Comparison of ENCODE assay signal across 2 cellular contexts in the genomic region with DNA sequence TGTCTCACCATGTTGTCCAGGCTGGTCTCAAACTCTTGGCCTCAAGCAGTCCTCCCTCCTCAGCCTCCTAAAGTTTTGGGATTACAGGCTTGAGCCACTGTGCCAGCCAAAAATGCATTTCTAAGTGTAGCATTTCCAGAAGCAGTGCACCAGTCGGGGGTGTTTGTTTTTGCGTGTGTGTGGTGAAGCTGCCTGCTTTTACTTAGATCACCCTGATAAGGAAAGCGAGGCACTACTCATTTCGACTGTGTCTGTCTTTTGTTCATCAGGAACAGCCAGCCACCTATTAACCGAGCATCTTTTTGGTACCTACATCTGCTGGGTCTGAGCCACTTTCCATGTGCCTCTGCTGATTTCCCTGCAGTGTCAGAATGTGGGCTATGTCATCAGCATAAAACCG.
TF ChIP-seq lines count a peak whose summit lies in the region.

No MANE protein-coding gene starts in this region.

TF ChIP-seq in SK-N-SH treated with all-trans-retinoic acid at 6 μM for 48 hours, 23 proteins besides CTCF, POLR2A, EP300 and RAD21:
- TF ChIP-seq, protein P1, sequence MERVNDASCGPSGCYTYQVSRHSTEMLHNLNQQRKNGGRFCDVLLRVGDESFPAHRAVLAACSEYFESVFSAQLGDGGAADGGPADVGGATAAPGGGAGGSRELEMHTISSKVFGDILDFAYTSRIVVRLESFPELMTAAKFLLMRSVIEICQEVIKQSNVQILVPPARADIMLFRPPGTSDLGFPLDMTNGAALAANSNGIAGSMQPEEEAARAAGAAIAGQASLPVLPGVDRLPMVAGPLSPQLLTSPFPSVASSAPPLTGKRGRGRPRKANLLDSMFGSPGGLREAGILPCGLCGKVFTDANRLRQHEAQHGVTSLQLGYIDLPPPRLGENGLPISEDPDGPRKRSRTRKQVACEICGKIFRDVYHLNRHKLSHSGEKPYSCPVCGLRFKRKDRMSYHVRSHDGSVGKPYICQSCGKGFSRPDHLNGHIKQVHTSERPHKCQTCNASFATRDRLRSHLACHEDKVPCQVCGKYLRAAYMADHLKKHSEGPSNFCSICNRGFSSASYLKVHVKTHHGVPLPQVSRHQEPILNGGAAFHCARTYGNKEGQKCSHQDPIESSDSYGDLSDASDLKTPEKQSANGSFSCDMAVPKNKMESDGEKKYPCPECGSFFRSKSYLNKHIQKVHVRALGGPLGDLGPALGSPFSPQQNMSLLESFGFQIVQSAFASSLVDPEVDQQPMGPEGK (CRISPR knock-in tag; IDR thresholded peaks at IDR 0.05; ENCODE audit: borderline replicate concordance): no peak
- TF ChIP-seq ZFP3 (CRISPR knock-in tag; IDR thresholded peaks at IDR 0.05): no peak
- TF ChIP-seq, protein P2, sequence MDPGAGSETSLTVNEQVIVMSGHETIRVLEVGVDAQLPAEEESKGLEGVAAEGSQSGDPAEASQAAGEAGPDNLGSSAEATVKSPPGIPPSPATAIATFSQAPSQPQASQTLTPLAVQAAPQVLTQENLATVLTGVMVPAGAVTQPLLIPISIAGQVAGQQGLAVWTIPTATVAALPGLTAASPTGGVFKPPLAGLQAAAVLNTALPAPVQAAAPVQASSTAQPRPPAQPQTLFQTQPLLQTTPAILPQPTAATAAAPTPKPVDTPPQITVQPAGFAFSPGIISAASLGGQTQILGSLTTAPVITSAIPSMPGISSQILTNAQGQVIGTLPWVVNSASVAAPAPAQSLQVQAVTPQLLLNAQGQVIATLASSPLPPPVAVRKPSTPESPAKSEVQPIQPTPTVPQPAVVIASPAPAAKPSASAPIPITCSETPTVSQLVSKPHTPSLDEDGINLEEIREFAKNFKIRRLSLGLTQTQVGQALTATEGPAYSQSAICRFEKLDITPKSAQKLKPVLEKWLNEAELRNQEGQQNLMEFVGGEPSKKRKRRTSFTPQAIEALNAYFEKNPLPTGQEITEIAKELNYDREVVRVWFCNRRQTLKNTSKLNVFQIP (CRISPR knock-in tag; IDR thresholded peaks at IDR 0.05; ENCODE audit: borderline replicate concordance, low read depth): no peak
- TF ChIP-seq ISL1 (CRISPR knock-in tag; IDR thresholded peaks at IDR 0.05): no peak
- TF ChIP-seq, protein P3, sequence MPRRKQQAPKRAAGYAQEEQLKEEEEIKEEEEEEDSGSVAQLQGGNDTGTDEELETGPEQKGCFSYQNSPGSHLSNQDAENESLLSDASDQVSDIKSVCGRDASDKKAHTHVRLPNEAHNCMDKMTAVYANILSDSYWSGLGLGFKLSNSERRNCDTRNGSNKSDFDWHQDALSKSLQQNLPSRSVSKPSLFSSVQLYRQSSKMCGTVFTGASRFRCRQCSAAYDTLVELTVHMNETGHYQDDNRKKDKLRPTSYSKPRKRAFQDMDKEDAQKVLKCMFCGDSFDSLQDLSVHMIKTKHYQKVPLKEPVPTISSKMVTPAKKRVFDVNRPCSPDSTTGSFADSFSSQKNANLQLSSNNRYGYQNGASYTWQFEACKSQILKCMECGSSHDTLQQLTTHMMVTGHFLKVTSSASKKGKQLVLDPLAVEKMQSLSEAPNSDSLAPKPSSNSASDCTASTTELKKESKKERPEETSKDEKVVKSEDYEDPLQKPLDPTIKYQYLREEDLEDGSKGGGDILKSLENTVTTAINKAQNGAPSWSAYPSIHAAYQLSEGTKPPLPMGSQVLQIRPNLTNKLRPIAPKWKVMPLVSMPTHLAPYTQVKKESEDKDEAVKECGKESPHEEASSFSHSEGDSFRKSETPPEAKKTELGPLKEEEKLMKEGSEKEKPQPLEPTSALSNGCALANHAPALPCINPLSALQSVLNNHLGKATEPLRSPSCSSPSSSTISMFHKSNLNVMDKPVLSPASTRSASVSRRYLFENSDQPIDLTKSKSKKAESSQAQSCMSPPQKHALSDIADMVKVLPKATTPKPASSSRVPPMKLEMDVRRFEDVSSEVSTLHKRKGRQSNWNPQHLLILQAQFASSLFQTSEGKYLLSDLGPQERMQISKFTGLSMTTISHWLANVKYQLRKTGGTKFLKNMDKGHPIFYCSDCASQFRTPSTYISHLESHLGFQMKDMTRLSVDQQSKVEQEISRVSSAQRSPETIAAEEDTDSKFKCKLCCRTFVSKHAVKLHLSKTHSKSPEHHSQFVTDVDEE (CRISPR knock-in tag; IDR thresholded peaks at IDR 0.05): no peak
- TF ChIP-seq, protein P4, sequence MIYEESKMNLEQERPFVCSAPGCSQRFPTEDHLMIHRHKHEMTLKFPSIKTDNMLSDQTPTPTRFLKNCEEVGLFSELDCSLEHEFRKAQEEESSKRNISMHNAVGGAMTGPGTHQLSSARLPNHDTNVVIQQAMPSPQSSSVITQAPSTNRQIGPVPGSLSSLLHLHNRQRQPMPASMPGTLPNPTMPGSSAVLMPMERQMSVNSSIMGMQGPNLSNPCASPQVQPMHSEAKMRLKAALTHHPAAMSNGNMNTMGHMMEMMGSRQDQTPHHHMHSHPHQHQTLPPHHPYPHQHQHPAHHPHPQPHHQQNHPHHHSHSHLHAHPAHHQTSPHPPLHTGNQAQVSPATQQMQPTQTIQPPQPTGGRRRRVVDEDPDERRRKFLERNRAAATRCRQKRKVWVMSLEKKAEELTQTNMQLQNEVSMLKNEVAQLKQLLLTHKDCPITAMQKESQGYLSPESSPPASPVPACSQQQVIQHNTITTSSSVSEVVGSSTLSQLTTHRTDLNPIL (CRISPR knock-in tag; IDR thresholded peaks at IDR 0.05; ENCODE audit: low read depth): no peak
- TF ChIP-seq GLIS3 (CRISPR knock-in tag; IDR thresholded peaks at IDR 0.05): no peak
- no peak for TF ChIP-seq ZNF565 (CRISPR knock-in tag; conservative IDR thresholded peaks at IDR 0.05; ENCODE audit: low read depth)
- TF ChIP-seq RARB (CRISPR knock-in tag; IDR thresholded peaks at IDR 0.05): no peak
- no peak for TF ChIP-seq ZC3H10 (CRISPR knock-in tag; IDR thresholded peaks at IDR 0.05)
- no peak for TF ChIP-seq ZNF8 (CRISPR knock-in tag; IDR thresholded peaks at IDR 0.05)

TF ChIP-seq in K562, 482 proteins besides CTCF, POLR2A, EP300 and RAD21 (continued from another document):
- TF ChIP-seq ZNF785 (CRISPR knock-in tag; IDR thresholded peaks at IDR 0.05): no peak
TF ChIP-seq in K562: peak in this region for 1.
